ENCODE assay signal across 2 cellular contexts in the genomic region with DNA sequence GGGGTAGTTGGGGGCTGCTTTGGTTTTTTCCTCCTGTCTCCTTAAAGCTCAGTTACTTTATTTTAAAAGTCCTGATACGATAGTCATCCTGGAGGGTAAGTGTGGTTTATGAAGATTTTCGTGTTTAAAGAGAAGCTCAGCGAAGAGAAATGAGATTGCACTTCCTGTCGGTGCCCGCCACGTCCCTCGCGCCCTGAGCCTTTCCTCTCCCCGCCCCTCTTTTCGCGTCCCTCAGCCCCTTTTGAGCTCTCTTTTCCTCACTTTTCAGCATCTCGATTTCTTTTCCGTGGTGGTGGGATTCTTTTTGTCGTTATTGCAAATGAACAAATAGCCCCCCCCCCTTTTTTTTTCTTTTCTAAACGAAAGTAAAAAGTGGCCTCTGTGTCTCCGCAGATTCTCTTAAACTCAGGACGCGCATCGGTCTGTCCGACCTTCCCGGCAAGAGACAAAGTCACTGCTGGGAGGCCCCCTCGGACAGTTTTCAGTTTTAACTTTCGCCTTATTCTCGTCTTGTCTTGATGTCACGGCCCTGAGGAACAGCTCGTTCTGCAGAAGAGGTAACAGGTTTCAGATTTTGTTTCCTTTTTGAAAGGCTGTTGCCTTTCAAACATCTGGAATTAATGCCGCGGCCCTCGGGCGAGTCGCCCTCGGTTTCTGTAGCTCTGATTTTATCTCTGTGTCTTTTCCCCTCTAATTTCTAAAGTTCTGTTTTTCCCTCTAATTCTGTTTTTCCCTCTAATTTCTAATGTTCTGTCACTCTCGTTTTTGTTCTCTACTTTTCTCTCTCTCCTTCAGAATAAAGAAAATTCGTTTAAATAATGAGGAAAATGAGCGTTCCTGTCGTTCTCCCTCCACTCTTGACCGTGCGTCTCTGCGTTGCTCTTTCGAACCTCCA.
TF ChIP-seq lines count a peak whose summit lies in the region.

No MANE protein-coding gene starts in this region.

TF ChIP-seq in liver, 16 proteins besides CTCF, POLR2A, EP300 and RAD21:
- TF ChIP-seq ZBTB33 (IDR thresholded peaks at IDR 0.05) (no peak), YY1 (IDR thresholded peaks at IDR 0.05) (no peak), REST (IDR thresholded peaks at IDR 0.05) (no peak), JUND (IDR thresholded peaks at IDR 0.05) (no peak), EGR1 (IDR thresholded peaks at IDR 0.05; ENCODE audit: low read depth in 2 of 2) (no peak), FOXA2 (IDR thresholded peaks at IDR 0.05) (no peak), FOXA1 (IDR thresholded peaks at IDR 0.05) (no peak), TAF1 (conservative IDR thresholded peaks at IDR 0.05) (no peak), HNF4A (conservative IDR thresholded peaks at IDR 0.05) (no peak), RXRA (IDR thresholded peaks at IDR 0.05) (no peak), HNF4G (IDR thresholded peaks at IDR 0.05) (no peak), NR2F2 (IDR thresholded peaks at IDR 0.05) (no peak), GABPA (IDR thresholded peaks at IDR 0.05 in 1 of 2, conservative IDR thresholded peaks at IDR 0.05 in 1 of 2) (no peak), SP1 (IDR thresholded peaks at IDR 0.05) (no peak)
- TF ChIP-seq, protein P1, sequence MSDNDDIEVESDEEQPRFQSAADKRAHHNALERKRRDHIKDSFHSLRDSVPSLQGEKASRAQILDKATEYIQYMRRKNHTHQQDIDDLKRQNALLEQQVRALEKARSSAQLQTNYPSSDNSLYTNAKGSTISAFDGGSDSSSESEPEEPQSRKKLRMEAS (IDR thresholded peaks at IDR 0.05): no peak
- TF ChIP-seq, protein P2, sequence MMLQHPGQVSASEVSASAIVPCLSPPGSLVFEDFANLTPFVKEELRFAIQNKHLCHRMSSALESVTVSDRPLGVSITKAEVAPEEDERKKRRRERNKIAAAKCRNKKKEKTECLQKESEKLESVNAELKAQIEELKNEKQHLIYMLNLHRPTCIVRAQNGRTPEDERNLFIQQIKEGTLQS (IDR thresholded peaks at IDR 0.05): no peak

TF ChIP-seq in HepG2, 621 proteins besides CTCF, POLR2A, EP300 and RAD21:
- TF ChIP-seq ZNF550 (CRISPR knock-in tag; IDR thresholded peaks at IDR 0.05; ENCODE audit: borderline replicate concordance): no peak
- TF ChIP-seq, protein P1 (IDR thresholded peaks at IDR 0.05): no peak
- no peak for TF ChIP-seq ZSCAN20 (CRISPR knock-in tag; IDR thresholded peaks at IDR 0.05; ENCODE audit: borderline replicate concordance)
TF ChIP-seq in HepG2: peak in this region for 0.
